Comparison of ENCODE assay signal across 8 cellular contexts in genomic region chr14:68792022-68792829, GRCh38. TPM values are rescaled to one million over a fixed set of nuclear protein-coding genes. Genes with fewer than 3 reads are reported as not detected.
DNase-seq lines count a peak whose midpoint lies in the region; ATAC-seq and TF ChIP-seq lines count a peak whose summit lies in the region.

No MANE protein-coding gene starts in this region.

- H3K27ac ChIP-seq in GM23248: peak overlapping the region; percentile 100
- H3K27ac ChIP-seq in SJCRH30: peak overlapping the region; percentile 97
- H3K27ac ChIP-seq in endodermal cell (ENCODE audit: low read depth, low read length): peak overlapping the region; percentile 99

- peaks cover 66% of the 10 kb centered on the region for H3F3A ChIP-seq in GM23248 (ENCODE audit: insufficient read depth)

- H3K4me3 Mint-ChIP-seq in endodermal cell: peak overlapping the region; percentile 100
- H3K4me3 Mint-ChIP-seq in natural killer cell treated with Interleukin-12 subunit alpha and Interleukin-12 subunit beta and Interleukin-15 and Interleukin-18, amount 100 ng/mL, for 72 hours: peak overlapping the region; percentile 94

- no peak overlapping the region for H2AFZ ChIP-seq in GM23248

- ATAC-seq in natural killer cell treated with Interleukin-12 subunit alpha and Interleukin-12 subunit beta and Interleukin-15 and Interleukin-18, amount 100 ng/mL, for 72 hours: no peak
- ATAC-seq in HG03378 (IDR thresholded peaks at IDR 0.05; ENCODE audit: unreplicated experiment): no peak

- peaks cover 37% of the 10 kb centered on the region for H3K4me1 Mint-ChIP-seq in endodermal cell
- H3K4me1 Mint-ChIP-seq in natural killer cell treated with Interleukin-12 subunit alpha and Interleukin-12 subunit beta and Interleukin-15 and Interleukin-18, amount 100 ng/mL, for 72 hours (ENCODE audit: low read depth in 2 of 2): peaks cover 54 to 58% of the 10 kb centered on the region in 2 donors

- in situ Hi-C loops in GM23248 (cut with MboI): no loop called here

- peak overlapping the region; percentile 98 for H3K27ac Mint-ChIP-seq in endodermal cell
- H3K27ac Mint-ChIP-seq in natural killer cell treated with Interleukin-12 subunit alpha and Interleukin-12 subunit beta and Interleukin-15 and Interleukin-18, amount 100 ng/mL, for 72 hours: peak overlapping the region; percentile 99

- H3K9ac ChIP-seq in GM23248 (peak overlapping the region; percentile 99), endodermal cell (ENCODE audit: extremely low read depth, low read length, poor library complexity, severe bottlenecking) (peak overlapping the region; percentile 96)

- 1% methylated on average over 35 of the region's 35 CpGs for WGBS in GM23248 (ENCODE audit: low coverage in 1 of 2, low lambda C conversion rate in 2 of 2, missing lambda C conversion rate in 2 of 2), 2 experiments
- 0% methylated on average over 24 to 35 of the region's 35 CpGs for WGBS in endodermal cell (ENCODE audit: insufficient coverage in 1 of 2, insufficient read length in 1 of 2), 2 experiments

- H3K4me1 ChIP-seq in GM23248 (ENCODE audit: insufficient read depth): peaks cover 18% of the 10 kb centered on the region
- peaks cover 13% of the 10 kb centered on the region for H3K4me1 ChIP-seq in SJCRH30
- H3K4me1 ChIP-seq in endodermal cell (ENCODE audit: control insufficient read depth, insufficient read depth, low read length): peaks cover 5% of the 10 kb centered on the region

- H3K36me3 ChIP-seq in GM23248 (ENCODE audit: low read depth) (peaks cover 48% of the 10 kb centered on the region), SJCRH30 (peaks cover 46% of the 10 kb centered on the region), endodermal cell (ENCODE audit: control insufficient read depth, insufficient read depth, low read length) (peaks cover 29% of the 10 kb centered on the region)

- peak overlapping the region; percentile 97 for H3K4me2 ChIP-seq in GM23248 (ENCODE audit: unreplicated experiment)

- no peaks in the 10 kb centered on the region for H3K27me3 Mint-ChIP-seq in endodermal cell (ENCODE audit: insufficient read depth)
- H3K27me3 Mint-ChIP-seq in natural killer cell treated with Interleukin-12 subunit alpha and Interleukin-12 subunit beta and Interleukin-15 and Interleukin-18, amount 100 ng/mL, for 72 hours: no peaks in the 10 kb centered on the region

- no peaks in the 10 kb centered on the region for H3K9me3 ChIP-seq in GM23248 (ENCODE audit: low read depth)
- H3K9me3 ChIP-seq in SJCRH30 (replicated peaks): no peaks in the 10 kb centered on the region
- no peaks in the 10 kb centered on the region for H3K9me3 ChIP-seq in endodermal cell (ENCODE audit: control insufficient read depth, low read length)

- H3K4me3 ChIP-seq in GM23248 (peak overlapping the region; percentile 80), SJCRH30 (peak overlapping the region; percentile 84), endodermal cell (ENCODE audit: low read length) (peak overlapping the region; percentile 94)

- peaks cover 77% of the 10 kb centered on the region for H3K79me2 ChIP-seq in GM23248 (ENCODE audit: insufficient read depth)

- peaks cover 13% of the 10 kb centered on the region; the same call in 1 of the 2 replicates for H4K20me1 ChIP-seq in GM23248 (ENCODE audit: insufficient read depth)

- DNase-seq in GM23248: peak; percentile 49
- no peak for DNase-seq in SJCRH30
- peak; percentile 67 for DNase-seq in endodermal cell
- no peak for DNase-seq in natural killer cell treated with Interleukin-12 subunit alpha and Interleukin-12 subunit beta and Interleukin-15 and Interleukin-18, amount 100 ng/mL, for 72 hours (ENCODE audit: low spot score)
- DNase-seq in activated gamma-delta T cell (lab: John Stamatoyannopoulos, UW): no peak
- no peak for DNase-seq in NOMO-1 treated with dmso at 0.1 percent for 144 hours (lab: John Stamatoyannopoulos, UW; ENCODE audit: unreplicated experiment)
- DNase-seq in NCI-H526 treated with DMSO at 0.1 percent for 48 hours (lab: John Stamatoyannopoulos, UW): no peak

- H3K27me3 ChIP-seq in GM23248 (replicated peaks; ENCODE audit: insufficient read depth): no peaks in the 10 kb centered on the region
- H3K27me3 ChIP-seq in SJCRH30: no peaks in the 10 kb centered on the region
- H3K27me3 ChIP-seq in endodermal cell (ENCODE audit: control insufficient read depth, insufficient read depth, low read length, poor library complexity, severe bottlenecking): no peaks in the 10 kb centered on the region

- no peaks in the 10 kb centered on the region for H3K9me3 Mint-ChIP-seq in endodermal cell
- no peaks in the 10 kb centered on the region for H3K9me3 Mint-ChIP-seq in natural killer cell treated with Interleukin-12 subunit alpha and Interleukin-12 subunit beta and Interleukin-15 and Interleukin-18, amount 100 ng/mL, for 72 hours

- peaks cover 34% of the 10 kb centered on the region for H3K36me3 Mint-ChIP-seq in endodermal cell (ENCODE audit: low read depth)
- H3K36me3 Mint-ChIP-seq in natural killer cell treated with Interleukin-12 subunit alpha and Interleukin-12 subunit beta and Interleukin-15 and Interleukin-18, amount 100 ng/mL, for 72 hours: peaks cover 10% of the 10 kb centered on the region

- no peaks in the 10 kb centered on the region for H3K9me2 ChIP-seq in GM23248 (ENCODE audit: insufficient read depth)

- TF ChIP-seq CTCF in endodermal cell (conservative IDR thresholded peaks at IDR 0.05): no peak

RNA-seq across cellular contexts. Expression of gene ZFP36L1, which starts 0.6 kb away (rescaled TPM):
- 88.0 and 92.9 TPM in 2 replicates for total RNA-seq in GM23248 (2014; rRNA removed; shearing (Covaris generic))
- polyA plus RNA-seq in GM23248 (2016; fragmentation: Nextera tagmentation; extraction: Ambion mirVana): 599 and 620 TPM in 2 replicates
- total RNA-seq in SJCRH30 (2014; rRNA removed; shearing (Covaris generic)): 67.4 and 70.3 TPM in 2 replicates
- total RNA-seq in endodermal cell: 10 to 100 TPM; 99.4 to 99.6 TPM
- 215 TPM for polyA plus RNA-seq in endodermal cell (2013, experiment 1 of 2)
- 172 TPM for polyA plus RNA-seq in endodermal cell (2013, experiment 2 of 2)
- 10 to 100 TPM; 42.4 to 94.9 TPM for total RNA-seq in natural killer cell treated with Interleukin-12 subunit alpha and Interleukin-12 subunit beta and Interleukin-15 and Interleukin-18, amount 100 ng/mL, for 72 hours

Comparison
In these comparisons a context has a peak if more than half of its experiments do, and no peak if none do; other contexts are left out.
1. DNase-seq: peak in GM23248 (single experiment) and endodermal cell (single experiment); none in SJCRH30 (0 of 2), natural killer cell treated with Interleukin-12 subunit alpha and Interleukin-12 subunit beta and Interleukin-15 and Interleukin-18, amount 100 ng/mL, for 72 hours (single experiment), activated gamma-delta T cell (single experiment), NOMO-1 treated with dmso at 0.1 percent for 144 hours (single experiment) and NCI-H526 treated with DMSO at 0.1 percent for 48 hours (single experiment).
2. Peak in every context shown above with its lines, with median percentiles within 50 percentile points of each other: H3K27ac ChIP-seq and H3K4me3 ChIP-seq.